Comparison of ENCODE assay signal across 2 cellular contexts in the genomic region with DNA sequence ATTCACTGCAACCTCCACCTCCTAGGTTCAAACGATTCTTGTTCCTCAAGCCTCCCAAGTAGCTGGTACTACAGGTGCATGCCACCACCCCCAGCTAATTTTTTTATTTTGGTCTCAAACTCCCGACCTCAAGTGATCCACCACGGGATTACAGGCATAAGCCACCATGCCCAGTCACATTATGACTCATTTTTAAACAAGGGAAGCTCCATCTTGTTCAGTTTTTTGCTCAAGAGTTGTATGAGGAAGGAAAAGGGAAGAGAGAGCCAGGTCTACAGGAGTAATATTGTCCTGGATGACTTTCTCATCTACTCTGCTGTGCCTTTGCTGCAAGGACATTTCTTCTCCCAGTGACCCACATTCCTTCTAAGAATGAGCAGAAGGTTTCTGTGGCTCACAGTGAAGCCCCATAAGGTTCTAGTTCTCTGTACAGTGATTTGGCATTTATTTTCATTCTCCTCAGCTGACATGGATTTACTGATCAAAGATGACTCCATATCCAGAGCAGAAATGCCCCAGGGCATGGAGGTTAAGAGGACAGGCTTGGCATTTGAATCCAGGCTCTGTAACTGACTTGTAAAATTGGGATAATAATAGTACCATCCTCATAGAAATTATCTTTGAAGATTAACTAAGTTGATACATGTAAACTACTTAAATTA.
TF ChIP-seq lines count a peak whose summit lies in the region.

No MANE protein-coding gene starts in this region.

TF ChIP-seq in SK-N-SH, 30 proteins besides CTCF, POLR2A, EP300 and RAD21 (continued from another document):
- TF ChIP-seq, protein P1, sequence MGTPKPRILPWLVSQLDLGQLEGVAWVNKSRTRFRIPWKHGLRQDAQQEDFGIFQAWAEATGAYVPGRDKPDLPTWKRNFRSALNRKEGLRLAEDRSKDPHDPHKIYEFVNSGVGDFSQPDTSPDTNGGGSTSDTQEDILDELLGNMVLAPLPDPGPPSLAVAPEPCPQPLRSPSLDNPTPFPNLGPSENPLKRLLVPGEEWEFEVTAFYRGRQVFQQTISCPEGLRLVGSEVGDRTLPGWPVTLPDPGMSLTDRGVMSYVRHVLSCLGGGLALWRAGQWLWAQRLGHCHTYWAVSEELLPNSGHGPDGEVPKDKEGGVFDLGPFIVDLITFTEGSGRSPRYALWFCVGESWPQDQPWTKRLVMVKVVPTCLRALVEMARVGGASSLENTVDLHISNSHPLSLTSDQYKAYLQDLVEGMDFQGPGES (IDR thresholded peaks at IDR 0.05; ENCODE audit: low read depth, low read length): no peak
- TF ChIP-seq CHD2 (IDR thresholded peaks at IDR 0.05; ENCODE audit: low read length, partially characterized antibody) (no peak), RFX5 (IDR thresholded peaks at IDR 0.05; ENCODE audit: low read length) (no peak), REST (IDR thresholded peaks at IDR 0.05; ENCODE audit: low read depth, low read length) (no peak), NRF1 (IDR thresholded peaks at IDR 0.05; ENCODE audit: low read depth, low read length) (no peak), TAF1 (IDR thresholded peaks at IDR 0.05; ENCODE audit: borderline replicate concordance, low read depth, low read length) (no peak), SMC3 (IDR thresholded peaks at IDR 0.05; ENCODE audit: low read depth, low read length) (no peak), FOXM1 (IDR thresholded peaks at IDR 0.05; ENCODE audit: low read depth) (no peak)

TF ChIP-seq in SK-N-SH treated with all-trans-retinoic acid at 6 μM for 48 hours, 23 proteins besides CTCF, POLR2A, EP300 and RAD21 (continued from another document):
- TF ChIP-seq, protein P2, sequence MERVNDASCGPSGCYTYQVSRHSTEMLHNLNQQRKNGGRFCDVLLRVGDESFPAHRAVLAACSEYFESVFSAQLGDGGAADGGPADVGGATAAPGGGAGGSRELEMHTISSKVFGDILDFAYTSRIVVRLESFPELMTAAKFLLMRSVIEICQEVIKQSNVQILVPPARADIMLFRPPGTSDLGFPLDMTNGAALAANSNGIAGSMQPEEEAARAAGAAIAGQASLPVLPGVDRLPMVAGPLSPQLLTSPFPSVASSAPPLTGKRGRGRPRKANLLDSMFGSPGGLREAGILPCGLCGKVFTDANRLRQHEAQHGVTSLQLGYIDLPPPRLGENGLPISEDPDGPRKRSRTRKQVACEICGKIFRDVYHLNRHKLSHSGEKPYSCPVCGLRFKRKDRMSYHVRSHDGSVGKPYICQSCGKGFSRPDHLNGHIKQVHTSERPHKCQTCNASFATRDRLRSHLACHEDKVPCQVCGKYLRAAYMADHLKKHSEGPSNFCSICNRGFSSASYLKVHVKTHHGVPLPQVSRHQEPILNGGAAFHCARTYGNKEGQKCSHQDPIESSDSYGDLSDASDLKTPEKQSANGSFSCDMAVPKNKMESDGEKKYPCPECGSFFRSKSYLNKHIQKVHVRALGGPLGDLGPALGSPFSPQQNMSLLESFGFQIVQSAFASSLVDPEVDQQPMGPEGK (CRISPR knock-in tag; IDR thresholded peaks at IDR 0.05; ENCODE audit: borderline replicate concordance): no peak
- no peak for TF ChIP-seq CSDC2 (CRISPR knock-in tag; IDR thresholded peaks at IDR 0.05)
- TF ChIP-seq CSRNP3 (CRISPR knock-in tag; IDR thresholded peaks at IDR 0.05): no peak
